1 cellular context compared by ENCODE assay signal in genomic region chr4:185258741-185259140, GRCh38.
TF ChIP-seq lines count a peak whose summit lies in the region.

No MANE protein-coding gene starts in this region.

TF ChIP-seq in GM12878, 131 proteins besides CTCF, POLR2A, EP300 and RAD21 (continued from another document):
- TF ChIP-seq BHLHE40 (IDR thresholded peaks at IDR 0.05; ENCODE audit: borderline replicate concordance in 1 of 2, low read depth in 2 of 2, low read length in 1 of 2) (peak; percentile 41 to 80; a peak in 3 of 4 replicates), IKZF2 (IDR thresholded peaks at IDR 0.05) (peak in 1 of 2 experiments; percentile 27; a peak in 2 of 4 replicates), SKIL (IDR thresholded peaks at IDR 0.05; ENCODE audit: low read depth, poor library complexity, severe bottlenecking) (peak; percentile 51), RAD51 (IDR thresholded peaks at IDR 0.05) (peak; percentile 80)
